ENCODE assay signal across 7 cellular contexts in genomic region chr12:53543539-53543938, GRCh38. TPM values are rescaled to one million over a fixed set of nuclear protein-coding genes. Genes with fewer than 3 reads are reported as not detected.
DNase-seq lines count a peak whose midpoint lies in the region; ATAC-seq, FAIRE-seq and TF ChIP-seq lines count a peak whose summit lies in the region.

No MANE protein-coding gene starts in this region.

- no peaks in the 10 kb centered on the region for H3K79me2 ChIP-seq in H1 (ENCODE audit: control insufficient read depth in 1 of 2, insufficient read depth in 2 of 2, low read length in 2 of 2)

- no peak overlapping the region for H4K8ac ChIP-seq in H1 (ENCODE audit: extremely low read depth, insufficient read depth, low read length)

- H3K14ac ChIP-seq in H1 (ENCODE audit: insufficient read length) = no peak overlapping the region

- H4K91ac ChIP-seq in H1 (replicated peaks; ENCODE audit: insufficient read length, low read length) = no peak overlapping the region

- 56% methylated on average over 5 of the region's 5 CpGs; no CpG with 5 or more reads in 1 of the 2 experiments for WGBS in H1 (ENCODE audit: extremely low coverage in 1 of 2, insufficient coverage in 1 of 2, insufficient read length in 1 of 2, insufficient replicate concordance in 2 of 2, low coverage in 1 of 2, low lambda C conversion rate in 2 of 2, missing lambda C conversion rate in 1 of 2), 2 experiments
- 65 to 67% methylated on average over 3 to 4 of the region's 5 CpGs for WGBS in mesodermal cell (ENCODE audit: insufficient coverage in 2 of 2), 2 experiments

- no peak overlapping the region for H3K23ac ChIP-seq in H1 (ENCODE audit: insufficient read length)

- no peak overlapping the region for H2AFZ ChIP-seq in H1 (ENCODE audit: low read length)

- TF ChIP-seq RAD21 in H1 (IDR thresholded peaks at IDR 0.05 in 1 of 2, conservative IDR thresholded peaks at IDR 0.05 in 1 of 2; ENCODE audit: low read depth in 2 of 2, low read length in 2 of 2) = peak; percentile 82 to 86

- H3K27ac ChIP-seq in H1 (ENCODE audit: low read depth, low read length) (no peak overlapping the region), mesodermal cell (ENCODE audit: low read depth, low read length, severe bottlenecking) (peak overlapping the region; percentile 33)

- DNase-seq in GM12891 (ENCODE audit: insufficient read length, low spot score) (peak; percentile 56), NCI-H460 (ENCODE audit: extremely low read depth, low read depth) (peak; percentile 72), H1 (ENCODE audit: low read depth in 1 of 2, low spot score in 2 of 2) (peak in 1 of 2 experiments; percentile 47)
- peak; percentile 33 to 34 for DNase-seq in activated CD4-positive, alpha-beta T cell treated with anti-CD3 and anti-CD28 coated beads, Interleukin-2, amount 50 U/mL, for 4 hours
- peak; percentile 15 for DNase-seq in stimulated activated CD8-positive, alpha-beta memory T cell treated with anti-CD3 and anti-CD28 coated beads, Interleukin-4, amount 100 ng/mL, for 24 hours (ENCODE audit: low read depth)

- H2BK15ac ChIP-seq in H1 (ENCODE audit: low read length) = no peak overlapping the region

- no peaks in the 10 kb centered on the region for H3K27me3 ChIP-seq in H1 (replicated peaks in 1 of 4; ENCODE audit: control insufficient read depth in 3 of 4, extremely low read depth in 1 of 4, insufficient read depth in 3 of 4, low read length in 3 of 4)

- H3K23me2 ChIP-seq in H1 (ENCODE audit: low read depth, low read length) = no peaks in the 10 kb centered on the region

- H2BK20ac ChIP-seq in H1 (ENCODE audit: low read length) = no peak overlapping the region

- H2BK12ac ChIP-seq in H1 (ENCODE audit: low read depth, low read length) = no peak overlapping the region

- no peak overlapping the region for H3K18ac ChIP-seq in H1 (ENCODE audit: extremely low read depth, low read length)

- no peak overlapping the region for H2AK5ac ChIP-seq in H1 (ENCODE audit: low read depth, low read length)

- TF ChIP-seq POLR2A in GM12891 (IDR thresholded peaks at IDR 0.05; ENCODE audit: low read depth, low read length) (no peak), H1 (IDR thresholded peaks at IDR 0.05; ENCODE audit: control extremely low read depth in 1 of 2, low read depth in 2 of 2, low read length in 2 of 2) (no peak)

- H3K9ac ChIP-seq in H1 (replicated peaks in 1 of 4; ENCODE audit: extremely low read depth in 1 of 4, low read depth in 3 of 4, low read length in 3 of 4) = no peak overlapping the region

- no peaks in the 10 kb centered on the region for H4K20me1 ChIP-seq in H1 (replicated peaks in 1 of 2; ENCODE audit: control insufficient read depth in 1 of 2, insufficient read depth in 2 of 2, low read length in 2 of 2)

- POLR2A ChIA-PET in H1 (lab: Charles Lee; ENCODE audit: partially characterized antibody) = interaction anchor here (1.0 to 2.9 kb wide), 7 partner anchors 8 to 133 kb away, joined by 3 to 16 read pairs (median 4); partner anchors contain the start of gene ATP5MC2

- H4K5ac ChIP-seq in H1 (ENCODE audit: insufficient read length, low read depth, low read length) = no peak overlapping the region

- no peaks in the 10 kb centered on the region for H3K9me3 ChIP-seq in H1 (ENCODE audit: insufficient read depth in 2 of 2, low read depth in 1 of 2, low read length in 1 of 2)
- H3K9me3 ChIP-seq in mesodermal cell (ENCODE audit: control insufficient read depth, low read length) = no peaks in the 10 kb centered on the region

- H3K79me1 ChIP-seq in H1 (ENCODE audit: low read depth, low read length) = no peaks in the 10 kb centered on the region

- CTCF ChIA-PET in H1 (lab: Charles Lee; ENCODE audit: partially characterized antibody) = interaction anchor here (0.6 to 2.4 kb wide), 40 partner anchors 9 to 340 kb away, joined by 3 to 13 read pairs (median 4); partner anchors contain the start of gene ATP5MC2

- H2BK5ac ChIP-seq in H1 (ENCODE audit: low read depth, low read length) = no peak overlapping the region

- peak; percentile 82 to 99 (median 92) for TF ChIP-seq CTCF in H1 (IDR thresholded peaks at IDR 0.05; ENCODE audit: control extremely low read depth in 1 of 3, insufficient read depth in 1 of 3, low read depth in 1 of 3, low read length in 3 of 3)

- FAIRE-seq in GM12891 (lab: Jason Lieb, UNC) (peak; percentile 85), H1 (lab: Jason Lieb, UNC) (peak; percentile 78)

- H3K36me3 ChIP-seq in H1 (ENCODE audit: control insufficient read depth in 2 of 4, insufficient read depth in 4 of 4, low read length in 3 of 4) (peaks cover 0 to 4% (median 2%) of the 10 kb centered on the region in 4 experiments; a peak in 2 of 8 replicates), mesodermal cell (ENCODE audit: control insufficient read depth, insufficient read depth, low read length) (peaks cover 49% of the 10 kb centered on the region)

- no peak overlapping the region for H2BK120ac ChIP-seq in H1 (replicated peaks; ENCODE audit: low read depth, low read length)

- no peak overlapping the region for H3K56ac ChIP-seq in H1 (replicated peaks; ENCODE audit: insufficient read length, low read depth, low read length)

- no peak overlapping the region for H3K4ac ChIP-seq in H1 (replicated peaks; ENCODE audit: insufficient read length, low read depth, low read length)

- TF ChIP-seq EP300 in H1 (IDR thresholded peaks at IDR 0.05; ENCODE audit: borderline replicate concordance in 1 of 2, low read depth in 2 of 2, low read length in 2 of 2) = no peak

- H3K4me2 ChIP-seq in H1 (ENCODE audit: insufficient read depth in 1 of 2, low read depth in 2 of 2, low read length in 2 of 2) = no peak overlapping the region

- no peak overlapping the region for H3K4me3 ChIP-seq in H1 (ENCODE audit: extremely low read depth in 1 of 4, insufficient read depth in 2 of 4, low read depth in 3 of 4, low read length in 4 of 4)
- no peak overlapping the region for H3K4me3 ChIP-seq in mesodermal cell (ENCODE audit: extremely low read depth, insufficient read depth, low read length, poor library complexity, severe bottlenecking)

- 0 out of 7 replicates have a peak, but pooled peaks cover 0 to 5% (median 0%) of the 10 kb centered on the region in 4 experiments for H3K4me1 ChIP-seq in H1 (replicated peaks in 1 of 4; ENCODE audit: control insufficient read depth in 3 of 4, insufficient read depth in 4 of 4, low read length in 3 of 4)
- no peaks in the 10 kb centered on the region for H3K4me1 ChIP-seq in mesodermal cell (ENCODE audit: control insufficient read depth, insufficient read depth, low read length, poor library complexity, severe bottlenecking)

- peak; percentile 73 for ATAC-seq in HG03095 (IDR thresholded peaks at IDR 0.05; ENCODE audit: unreplicated experiment)

TF ChIP-seq in GM12891, 5 proteins besides CTCF, POLR2A, EP300 and RAD21 (continues in another document):
- TF ChIP-seq POLR2AphosphoS5 (IDR thresholded peaks at IDR 0.05; ENCODE audit: low read depth, low read length) = no peak
- no peak for TF ChIP-seq TAF1 (IDR thresholded peaks at IDR 0.05; ENCODE audit: low read depth, low read length)

RNA-seq across cellular contexts. Expression of gene NPFF, which starts 36.3 kb away (rescaled TPM):
- polyA plus RNA-seq in GM12891 (2012; ENCODE audit: low read depth, missing spikeins) = 0.31 TPM
- 1.0 TPM in 1 of 2 replicates, not detected in the other for total RNA-seq in NCI-H460 (2014; rRNA removed; shearing (Covaris generic))
- not detected in 2 replicates for polyA plus RNA-seq in NCI-H460 (2014; cell fraction: nucleus; rRNA removed)
- 0.80 TPM in 1 of 2 replicates, not detected in the other for total RNA-seq in H1 (2021; fragmentation: NEBNext Ultra II Directional; extraction: Animal tissue kit (Norgen Biotek cat#: 25700))
- polyA plus RNA-seq in H1 (2011; rRNA removed) = not detected in 2 replicates
- not detected for polyA plus RNA-seq in H1 (2011; cell fraction: cytosol; rRNA removed)
- not detected for polyA plus RNA-seq in H1 (2011; cell fraction: nucleus; rRNA removed)
- polyA plus RNA-seq in H1 (2012, experiment 1 of 2) = 0.42 to 1.6 TPM (median 0.61 TPM) in 3 of 4 replicates, not detected in the other
- polyA plus RNA-seq in H1 (2012, experiment 2 of 2) = not detected
- polyA plus RNA-seq in H1 (2013, experiment 1 of 2) = 0.36 TPM
- 0.50 TPM for polyA plus RNA-seq in H1 (2013, experiment 2 of 2)
- polyA minus RNA-seq in H1 (2011; rRNA and poly(A)+ RNA removed) = not detected in 2 replicates
- polyA minus RNA-seq in H1 (2011; cell fraction: cytosol; rRNA and poly(A)+ RNA removed) = not detected
- not detected for polyA minus RNA-seq in H1 (2011; cell fraction: nucleus; rRNA and poly(A)+ RNA removed)
- polyA plus RNA-seq in mesodermal cell (2013, experiment 1 of 2) = not detected
- not detected for polyA plus RNA-seq in mesodermal cell (2013, experiment 2 of 2)

RNA-seq across cellular contexts. Expression of gene TARBP2, which starts 42.5 kb away (rescaled TPM):
- polyA plus RNA-seq in GM12891 (2012; ENCODE audit: low read depth, missing spikeins) = 28.3 TPM
- 33.9 and 34.6 TPM in 2 replicates for total RNA-seq in NCI-H460 (2014; rRNA removed; shearing (Covaris generic))
- polyA plus RNA-seq in NCI-H460 (2014; cell fraction: nucleus; rRNA removed) = 87.9 and 91.7 TPM in 2 replicates
- total RNA-seq in H1 (2021; fragmentation: NEBNext Ultra II Directional; extraction: Animal tissue kit (Norgen Biotek cat#: 25700)) = 66.1 and 69.9 TPM in 2 replicates
- polyA plus RNA-seq in H1 (2011; rRNA removed) = 122 and 135 TPM in 2 replicates
- polyA plus RNA-seq in H1 (2011; cell fraction: cytosol; rRNA removed) = 116 TPM
- polyA plus RNA-seq in H1 (2011; cell fraction: nucleus; rRNA removed) = 195 TPM
- polyA plus RNA-seq in H1 (2012, experiment 1 of 2) = 62.0 to 84.4 TPM (median 79.7 TPM) in 4 replicates
- 104 TPM for polyA plus RNA-seq in H1 (2012, experiment 2 of 2)
- polyA plus RNA-seq in H1 (2013, experiment 1 of 2) = 41.8 TPM
- polyA plus RNA-seq in H1 (2013, experiment 2 of 2) = 36.4 TPM
- polyA minus RNA-seq in H1 (2011; rRNA and poly(A)+ RNA removed) = 42.1 and 48.2 TPM in 2 replicates
- 38.6 TPM for polyA minus RNA-seq in H1 (2011; cell fraction: cytosol; rRNA and poly(A)+ RNA removed)
- polyA minus RNA-seq in H1 (2011; cell fraction: nucleus; rRNA and poly(A)+ RNA removed) = 65.6 TPM
- polyA plus RNA-seq in mesodermal cell (2013, experiment 1 of 2) = 48.7 TPM
- 44.7 TPM for polyA plus RNA-seq in mesodermal cell (2013, experiment 2 of 2)

RNA-seq across cellular contexts. Expression of gene MAP3K12, which starts 44.3 kb away (rescaled TPM):
- 12.2 TPM for polyA plus RNA-seq in GM12891 (2012; ENCODE audit: low read depth, missing spikeins)
- 4.5 and 6.3 TPM in 2 replicates for total RNA-seq in NCI-H460 (2014; rRNA removed; shearing (Covaris generic))
- polyA plus RNA-seq in NCI-H460 (2014; cell fraction: nucleus; rRNA removed) = 10.9 and 28.7 TPM in 2 replicates
- total RNA-seq in H1 (2021; fragmentation: NEBNext Ultra II Directional; extraction: Animal tissue kit (Norgen Biotek cat#: 25700)) = 21.4 and 23.4 TPM in 2 replicates
- 42.7 and 54.1 TPM in 2 replicates for polyA plus RNA-seq in H1 (2011; rRNA removed)
- polyA plus RNA-seq in H1 (2011; cell fraction: cytosol; rRNA removed) = 37.7 TPM
- 232 TPM for polyA plus RNA-seq in H1 (2011; cell fraction: nucleus; rRNA removed)
- 31.0 to 35.0 TPM (median 33.4 TPM) in 4 replicates for polyA plus RNA-seq in H1 (2012, experiment 1 of 2)
- polyA plus RNA-seq in H1 (2012, experiment 2 of 2) = 14.6 TPM
- polyA plus RNA-seq in H1 (2013, experiment 1 of 2) = 20.2 TPM
- polyA plus RNA-seq in H1 (2013, experiment 2 of 2) = 15.6 TPM
- polyA minus RNA-seq in H1 (2011; rRNA and poly(A)+ RNA removed) = 28.1 and 35.5 TPM in 2 replicates
- polyA minus RNA-seq in H1 (2011; cell fraction: cytosol; rRNA and poly(A)+ RNA removed) = 16.5 TPM
- 48.2 TPM for polyA minus RNA-seq in H1 (2011; cell fraction: nucleus; rRNA and poly(A)+ RNA removed)
- polyA plus RNA-seq in mesodermal cell (2013, experiment 1 of 2) = 24.9 TPM
- polyA plus RNA-seq in mesodermal cell (2013, experiment 2 of 2) = 22.2 TPM
